ENCODE assay signal across 21 cellular contexts in the genomic region with DNA sequence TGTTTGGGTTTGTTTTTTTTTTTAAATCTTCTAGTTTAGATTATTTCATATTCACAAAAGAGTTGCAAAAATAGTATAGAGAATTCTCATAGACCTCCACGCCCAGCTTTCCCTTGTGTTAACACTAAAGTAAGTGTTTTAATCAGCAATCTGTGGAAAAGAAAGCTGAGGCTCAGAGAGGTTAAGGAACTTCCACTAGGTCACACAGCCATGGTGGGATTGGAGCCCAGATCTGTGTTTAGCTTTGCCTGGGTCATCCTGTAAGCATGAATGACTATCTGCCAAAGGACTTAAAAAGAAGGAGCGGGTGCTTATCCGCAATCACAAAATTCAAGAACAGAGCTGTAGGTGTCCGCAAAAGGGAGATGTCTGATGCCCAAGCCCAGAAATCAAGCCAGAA.
DNase-seq lines count a peak whose midpoint lies in the region; ATAC-seq and TF ChIP-seq lines count a peak whose summit lies in the region.
"Had no signal": no experiment of that assay in that cellular context is flagged by ENCODE, and none has a peak within 500 bp of the region (broad histone marks: within the 10 kb centered on the region; RNA-seq: fewer than 3 reads in every experiment).

No MANE protein-coding gene starts in this region.

- H3K4me3 Mint-ChIP-seq in activated naive CD4-positive, alpha-beta T cell treated with anti-CD3 and anti-CD28 coated beads, Interleukin-2, amount 10 ng/mL, durations not matched to agents 7 days and 5 days: no peak overlapping the region
- H3K4me3 Mint-ChIP-seq in activated naive CD4-positive, alpha-beta T cell treated with anti-CD3 and anti-CD28 coated beads for 36 hours: no peak overlapping the region
- H3K4me3 Mint-ChIP-seq in neural progenitor cell: no peak overlapping the region
- H3K4me3 Mint-ChIP-seq: CD14-positive monocyte; CD4-positive, alpha-beta T cell; CD8-positive, alpha-beta memory T cell had no signal

- TF ChIP-seq CTCF in HEK293 (tag by site-specific recombination; IDR thresholded peaks at IDR 0.05): no peak
- no peak for TF ChIP-seq CTCF in neural progenitor cell (IDR thresholded peaks at IDR 0.05)
- no peak for TF ChIP-seq CTCF in tibial artery (IDR thresholded peaks at IDR 0.05)

- DNase-seq in activated naive CD4-positive, alpha-beta T cell treated with anti-CD3 and anti-CD28 coated beads, Interleukin-2, amount 10 ng/mL, durations not matched to agents 7 days and 5 days: peak; percentile 2
- DNase-seq in activated naive CD4-positive, alpha-beta T cell treated with anti-CD3 and anti-CD28 coated beads for 36 hours: no peak
- no peak for DNase-seq in neural progenitor cell (ENCODE audit: low spot score)
- no peak for DNase-seq in tibial artery
- DNase-seq: ACHN; AML-193; BE2C; CD4-positive, alpha-beta T cell; CD8-positive, alpha-beta memory T cell; DMS 273 treated with DMSO at 0.1 percent for 48 hours; DMS79; EL; GDM1; GM23248 had no signal

- no peak overlapping the region for H3K4me3 ChIP-seq in HEK293 (ENCODE audit: low read depth, low read length)
- H3K4me3 ChIP-seq in neural progenitor cell: no peak overlapping the region
- no peak overlapping the region for H3K4me3 ChIP-seq in tibial artery
- H3K4me3 ChIP-seq: BLaER1 treated with 17β-estradiol and CSF1 and Interleukin-3, amounts not matched to agents 10 nM and 100 nM; GM12878; GM23248; HAP-1 had no signal

- H3K4me1 ChIP-seq in HEK293 (ENCODE audit: control insufficient read depth, insufficient read depth, low read length): no peaks in the 10 kb centered on the region
- peaks cover 50% of the 10 kb centered on the region for H3K4me1 ChIP-seq in neural progenitor cell
- no peaks in the 10 kb centered on the region for H3K4me1 ChIP-seq in tibial artery
- H3K4me1 ChIP-seq: BE2C, HAP-1 had no signal

- H3K4me2 ChIP-seq in neural progenitor cell: peak overlapping the region; percentile 63
- H3K4me2 ChIP-seq: BLaER1 treated with 17β-estradiol and CSF1 and Interleukin-3, amounts not matched to agents 10 nM and 100 nM had no signal

- no peak overlapping the region for H2AFZ ChIP-seq in neural progenitor cell (replicated peaks)
- H2AFZ ChIP-seq: GM23248 had no signal

- H3K9me3 ChIP-seq in HEK293 (ENCODE audit: control insufficient read depth, insufficient read depth, low read depth, low read length) (no peaks in the 10 kb centered on the region), neural progenitor cell (ENCODE audit: low read depth) (no peaks in the 10 kb centered on the region), tibial artery (no peaks in the 10 kb centered on the region)
- H3K9me3 ChIP-seq: BE2C, HAP-1 had no signal

- H3K27ac Mint-ChIP-seq in activated naive CD4-positive, alpha-beta T cell treated with anti-CD3 and anti-CD28 coated beads, Interleukin-2, amount 10 ng/mL, durations not matched to agents 7 days and 5 days: no peak overlapping the region
- no peak overlapping the region for H3K27ac Mint-ChIP-seq in activated naive CD4-positive, alpha-beta T cell treated with anti-CD3 and anti-CD28 coated beads for 36 hours
- no peak overlapping the region for H3K27ac Mint-ChIP-seq in neural progenitor cell
- H3K27ac Mint-ChIP-seq: CD14-positive monocyte; CD4-positive, alpha-beta T cell; CD8-positive, alpha-beta memory T cell had no signal

- CTCF ChIA-PET in activated naive CD4-positive, alpha-beta T cell treated with anti-CD3 and anti-CD28 coated beads, Interleukin-2, amount 10 ng/mL, durations not matched to agents 7 days and 5 days (lab: Charles Lee): no interaction called here
- CTCF ChIA-PET in activated naive CD4-positive, alpha-beta T cell treated with anti-CD3 and anti-CD28 coated beads for 36 hours (lab: Charles Lee): no interaction called here
- CTCF ChIA-PET in HEK293 (lab: Yijun Ruan, JAX): interaction anchor here (0.7 kb wide), 1 partner anchor 211 kb away, joined by 6 read pairs; no protein-coding TSS in a partner anchor

- H3K9ac ChIP-seq in neural progenitor cell: no peak overlapping the region
- H3K9ac ChIP-seq: BLaER1 treated with 17β-estradiol and CSF1 and Interleukin-3, amounts not matched to agents 10 nM and 100 nM; GM23248 had no signal

- peaks cover 25% of the 10 kb centered on the region for H4K20me1 ChIP-seq in neural progenitor cell (ENCODE audit: low read depth)

- no peaks in the 10 kb centered on the region for H3K4me1 Mint-ChIP-seq in activated naive CD4-positive, alpha-beta T cell treated with anti-CD3 and anti-CD28 coated beads, Interleukin-2, amount 10 ng/mL, durations not matched to agents 7 days and 5 days
- H3K4me1 Mint-ChIP-seq in activated naive CD4-positive, alpha-beta T cell treated with anti-CD3 and anti-CD28 coated beads for 36 hours (ENCODE audit: low read depth): no peaks in the 10 kb centered on the region
- peaks cover 47% of the 10 kb centered on the region for H3K4me1 Mint-ChIP-seq in neural progenitor cell
- H3K4me1 Mint-ChIP-seq: CD8-positive, alpha-beta memory T cell had no signal

- intact Hi-C loops in activated naive CD4-positive, alpha-beta T cell treated with anti-CD3 and anti-CD28 coated beads for 36 hours (cut with micrococcal nuclease): no loop called here
- intact Hi-C loops in tibial artery (cut with DNase I; ENCODE audit: low total_unique reads): no loop called here

- H3K36me3 Mint-ChIP-seq in activated naive CD4-positive, alpha-beta T cell treated with anti-CD3 and anti-CD28 coated beads, Interleukin-2, amount 10 ng/mL, durations not matched to agents 7 days and 5 days: no peaks in the 10 kb centered on the region
- no peaks in the 10 kb centered on the region for H3K36me3 Mint-ChIP-seq in activated naive CD4-positive, alpha-beta T cell treated with anti-CD3 and anti-CD28 coated beads for 36 hours (ENCODE audit: low read depth)
- H3K36me3 Mint-ChIP-seq in neural progenitor cell: no peaks in the 10 kb centered on the region
- H3K36me3 Mint-ChIP-seq: CD14-positive monocyte; CD8-positive, alpha-beta memory T cell had no signal

- no peaks in the 10 kb centered on the region for H3K9me3 Mint-ChIP-seq in activated naive CD4-positive, alpha-beta T cell treated with anti-CD3 and anti-CD28 coated beads, Interleukin-2, amount 10 ng/mL, durations not matched to agents 7 days and 5 days
- H3K9me3 Mint-ChIP-seq in activated naive CD4-positive, alpha-beta T cell treated with anti-CD3 and anti-CD28 coated beads for 36 hours: no peaks in the 10 kb centered on the region
- H3K9me3 Mint-ChIP-seq in neural progenitor cell: no peaks in the 10 kb centered on the region
- H3K9me3 Mint-ChIP-seq: CD4-positive, alpha-beta T cell; CD8-positive, alpha-beta memory T cell had no signal

- no peaks in the 10 kb centered on the region for H3K79me2 ChIP-seq in neural progenitor cell (ENCODE audit: low read depth)

- H3K27me3 ChIP-seq in neural progenitor cell (peaks cover 7% of the 10 kb centered on the region), tibial artery (peaks cover 0 to 23% of the 10 kb centered on the region in 2 donors)
- H3K27me3 ChIP-seq: BE2C; BLaER1 treated with 17β-estradiol and CSF1 and Interleukin-3, amounts not matched to agents 10 nM and 100 nM had no signal

- no peaks in the 10 kb centered on the region for H3K36me3 ChIP-seq in HEK293 (ENCODE audit: control insufficient read depth in 2 of 2, insufficient read depth in 1 of 2, low read length in 2 of 2)
- no peaks in the 10 kb centered on the region for H3K36me3 ChIP-seq in neural progenitor cell
- H3K36me3 ChIP-seq in tibial artery: no peaks in the 10 kb centered on the region
- H3K36me3 ChIP-seq: BE2C; BLaER1 treated with 17β-estradiol and CSF1 and Interleukin-3, amounts not matched to agents 10 nM and 100 nM; HAP-1 had no signal

- H3F3A ChIP-seq in neural progenitor cell (ENCODE audit: low read depth): peaks cover 46% of the 10 kb centered on the region

- no peak overlapping the region for H3K27ac ChIP-seq in HEK293 (ENCODE audit: extremely low read depth, low read depth, low read length)
- no peak overlapping the region for H3K27ac ChIP-seq in neural progenitor cell
- H3K27ac ChIP-seq in tibial artery: no peak overlapping the region
- H3K27ac ChIP-seq: 22Rv1; BLaER1 treated with 17β-estradiol and CSF1 and Interleukin-3, amounts not matched to agents 10 nM and 100 nM; GM23248 had no signal

- H3K27me3 Mint-ChIP-seq in activated naive CD4-positive, alpha-beta T cell treated with anti-CD3 and anti-CD28 coated beads, Interleukin-2, amount 10 ng/mL, durations not matched to agents 7 days and 5 days: peaks cover 28% of the 10 kb centered on the region
- H3K27me3 Mint-ChIP-seq in activated naive CD4-positive, alpha-beta T cell treated with anti-CD3 and anti-CD28 coated beads for 36 hours (ENCODE audit: low read depth): no peaks in the 10 kb centered on the region
- peaks cover 39% of the 10 kb centered on the region for H3K27me3 Mint-ChIP-seq in neural progenitor cell (ENCODE audit: insufficient read depth, low read depth)
- H3K27me3 Mint-ChIP-seq: CD4-positive, alpha-beta T cell had no signal

- ATAC-seq in SK-N-SH treated with all-trans-retinoic acid at 6 μM for 48 hours: no peak
- ATAC-seq: GM12878 had no signal

- POLR2A ChIA-PET in HEK293 (lab: Yijun Ruan, JAX): no interaction called here

TF ChIP-seq in HEK293, 187 proteins besides CTCF, POLR2A, EP300 and RAD21:
- TF ChIP-seq ZNF768 (tag by site-specific recombination; IDR thresholded peaks at IDR 0.05): 0 out of 2 replicates have a peak, but pooled peaks have one; percentile 17
- no peak for TF ChIP-seq KLF1 (tag by site-specific recombination; IDR thresholded peaks at IDR 0.05)
- TF ChIP-seq ZNF549 (tag by site-specific recombination; IDR thresholded peaks at IDR 0.05): no peak

TF ChIP-seq in SK-N-SH treated with all-trans-retinoic acid at 6 μM for 48 hours, 23 proteins besides CTCF, POLR2A, EP300 and RAD21 (continues in another document):
- TF ChIP-seq ESRRG (CRISPR knock-in tag; IDR thresholded peaks at IDR 0.05) (no peak), CSDC2 (CRISPR knock-in tag; IDR thresholded peaks at IDR 0.05) (no peak), RARB (CRISPR knock-in tag; IDR thresholded peaks at IDR 0.05) (no peak), OSR1 (CRISPR knock-in tag; IDR thresholded peaks at IDR 0.05) (no peak), ZFP30 (CRISPR knock-in tag; IDR thresholded peaks at IDR 0.05) (no peak)
- TF ChIP-seq, protein P1, sequence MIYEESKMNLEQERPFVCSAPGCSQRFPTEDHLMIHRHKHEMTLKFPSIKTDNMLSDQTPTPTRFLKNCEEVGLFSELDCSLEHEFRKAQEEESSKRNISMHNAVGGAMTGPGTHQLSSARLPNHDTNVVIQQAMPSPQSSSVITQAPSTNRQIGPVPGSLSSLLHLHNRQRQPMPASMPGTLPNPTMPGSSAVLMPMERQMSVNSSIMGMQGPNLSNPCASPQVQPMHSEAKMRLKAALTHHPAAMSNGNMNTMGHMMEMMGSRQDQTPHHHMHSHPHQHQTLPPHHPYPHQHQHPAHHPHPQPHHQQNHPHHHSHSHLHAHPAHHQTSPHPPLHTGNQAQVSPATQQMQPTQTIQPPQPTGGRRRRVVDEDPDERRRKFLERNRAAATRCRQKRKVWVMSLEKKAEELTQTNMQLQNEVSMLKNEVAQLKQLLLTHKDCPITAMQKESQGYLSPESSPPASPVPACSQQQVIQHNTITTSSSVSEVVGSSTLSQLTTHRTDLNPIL (CRISPR knock-in tag; IDR thresholded peaks at IDR 0.05; ENCODE audit: low read depth): no peak
